Comparison of ENCODE assay signal across 8 cellular contexts in the genomic region with DNA sequence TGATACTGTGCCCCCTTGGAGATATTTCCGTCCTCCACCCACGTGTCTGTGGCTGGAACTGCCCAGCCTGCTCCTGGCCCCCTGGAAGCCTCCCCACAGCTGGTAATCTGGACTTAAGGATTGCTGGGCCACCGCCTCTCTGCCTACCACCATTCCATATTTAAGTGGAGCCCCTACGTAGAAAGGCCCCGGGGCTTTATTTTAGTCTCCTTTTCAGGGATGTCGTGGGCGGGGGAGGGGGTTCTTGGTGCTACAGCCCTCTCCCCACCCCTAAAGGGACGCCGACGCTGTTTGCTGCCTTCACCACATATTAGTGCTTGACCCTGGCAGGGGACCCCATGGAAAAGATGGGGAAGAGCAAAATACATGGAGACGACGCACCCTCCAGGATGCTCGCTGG. TPM values are rescaled to one million over a fixed set of nuclear protein-coding genes. Genes with fewer than 3 reads are reported as not detected.
DNase-seq lines count a peak whose midpoint lies in the region; ATAC-seq and TF ChIP-seq lines count a peak whose summit lies in the region.
"Had no signal": no experiment of that assay in that cellular context is flagged by ENCODE, and none has a peak within 500 bp of the region (broad histone marks: within the 10 kb centered on the region; RNA-seq: fewer than 3 reads in every experiment).

No MANE protein-coding gene starts in this region.

- H2BK120ac ChIP-seq in IMR-90 (ENCODE audit: low read depth, low read length), result peak overlapping the region; percentile 81

- H3K9me3 ChIP-seq in IMR-90 (ENCODE audit: control insufficient read depth, insufficient read depth, low read length) (no peaks in the 10 kb centered on the region), liver (ENCODE audit: control insufficient read depth in 4 of 4, low read length in 3 of 4) (no peaks in the 10 kb centered on the region)

- no peaks in the 10 kb centered on the region for H3K27me3 ChIP-seq in IMR-90 (ENCODE audit: control insufficient read depth, insufficient read depth, low read length)
- no peaks in the 10 kb centered on the region for H3K27me3 ChIP-seq in liver (ENCODE audit: control insufficient read depth in 4 of 4, insufficient read depth in 4 of 4, low read length in 3 of 4)

- peak overlapping the region; percentile 93 for H2BK5ac ChIP-seq in IMR-90 (ENCODE audit: low read depth, low read length, poor library complexity, severe bottlenecking)

- H3K79me1 ChIP-seq in IMR-90 (ENCODE audit: low read depth in 1 of 2, low read length in 2 of 2), result peaks cover 19 to 66% of the 10 kb centered on the region in 2 experiments

- DNase-seq in IMR-90, result no peak
- peak; percentile 48 for DNase-seq in astrocyte of the hippocampus (ENCODE audit: low read depth, low spot score)
- no peak for DNase-seq in substantia nigra (lab: John Stamatoyannopoulos, UW)
- DNase-seq in RKO (ENCODE audit: low spot score), result no peak
- no peak for DNase-seq in GM10266 (ENCODE audit: extremely low spot score)
- DNase-seq: NCI-H1092 had no signal

- peak overlapping the region; percentile 88 for H2AFZ ChIP-seq in IMR-90 (replicated peaks; ENCODE audit: low read length, poor library complexity)

- peak overlapping the region; percentile 96 for H4K91ac ChIP-seq in IMR-90 (ENCODE audit: insufficient read depth, low read depth, low read length)

- TF ChIP-seq CTCF in IMR-90 (conservative IDR thresholded peaks at IDR 0.05; ENCODE audit: low read depth, low read length), result no peak
- no peak for TF ChIP-seq CTCF in liver (IDR thresholded peaks at IDR 0.05; ENCODE audit: low read depth, low read length, missing input control)
- TF ChIP-seq CTCF in GM10266 (IDR thresholded peaks at IDR 0.05; ENCODE audit: control insufficient read depth, insufficient read depth, low read depth, missing control alignments), result no peak

- peak overlapping the region; percentile 92 for H3K14ac ChIP-seq in IMR-90 (replicated peaks; ENCODE audit: low read depth, low read length)

- peak overlapping the region; percentile 97 for H2AK9ac ChIP-seq in IMR-90 (replicated peaks; ENCODE audit: low read depth, low read length, poor library complexity)

- 0 out of 2 replicates have a peak, but pooled peaks cover 4% of the 10 kb centered on the region for H3K9me1 ChIP-seq in IMR-90 (ENCODE audit: insufficient read depth, low read length)

- ATAC-seq in IMR-90 (ENCODE audit: low read depth) (no peak), GM21381 (IDR thresholded peaks at IDR 0.05; ENCODE audit: unreplicated experiment) (no peak)

- TF ChIP-seq RAD21 in IMR-90 (IDR thresholded peaks at IDR 0.05; ENCODE audit: low read length) (no peak), liver (IDR thresholded peaks at IDR 0.05) (no peak)

- H2BK15ac ChIP-seq in IMR-90 (ENCODE audit: low read depth, low read length), result peak overlapping the region; percentile 64; the same call in 1 of the 3 replicates

- CTCF ChIA-PET in IMR-90 (lab: Yijun Ruan, JAX), result interaction anchor here (0.7 to 2.2 kb wide), 2 partner anchors 17 to 29 kb away, joined by 3 to 16 read pairs; a partner anchor contains a TSS

- in situ Hi-C loops in IMR-90 (cut with MboI; ENCODE audit: low sequenced_read_pairs), result no loop called here

- peak overlapping the region; percentile 71 for H3K18ac ChIP-seq in IMR-90 (ENCODE audit: low read depth, low read length)

- peak overlapping the region; percentile 56 for H4K5ac ChIP-seq in IMR-90 (ENCODE audit: low read depth, low read length)

- H2AK5ac ChIP-seq in IMR-90 (ENCODE audit: low read depth, low read length), result peak overlapping the region; percentile 93

- peak overlapping the region; percentile 57 for H3K23ac ChIP-seq in IMR-90 (ENCODE audit: low read depth, low read length)

- no TSS peak for BruUV-seq in IMR-90 (replicated peaks; lab: Mats Ljungman, UMichigan)

- peak overlapping the region; percentile 72 for H3K9ac ChIP-seq in IMR-90 (ENCODE audit: low read depth, low read length)
- H3K9ac ChIP-seq in liver (ENCODE audit: low read depth in 1 of 2, low read length in 2 of 2), result peak overlapping the region in 1 of 2 donors; percentile 45

- peak overlapping the region; percentile 97 for H3K27ac ChIP-seq in IMR-90 (ENCODE audit: insufficient read depth, low read length)
- H3K27ac ChIP-seq in liver (ENCODE audit: low read depth in 1 of 2, low read length in 2 of 2), result peak overlapping the region; percentile 65 to 89
- H3K27ac ChIP-seq in substantia nigra (ENCODE audit: low read depth, low read length, poor library complexity, severe bottlenecking), result peak overlapping the region; percentile 77

- POLR2A ChIA-PET in IMR-90 (lab: Charles Lee; ENCODE audit: unreplicated experiment), result interaction anchor here (1.5 kb wide), 1 partner anchor 30 kb away, joined by 8 read pairs; no protein-coding TSS in a partner anchor

- H3K4me1 ChIP-seq in IMR-90 (ENCODE audit: control insufficient read depth, insufficient read depth, low read length) (peaks cover 11% of the 10 kb centered on the region), liver (ENCODE audit: control insufficient read depth in 4 of 4, insufficient read depth in 4 of 4, low read length in 3 of 4) (peaks cover 5 to 20% (median 11%) of the 10 kb centered on the region in 4 donors)

- peak overlapping the region; percentile 69 for H3K56ac ChIP-seq in IMR-90 (ENCODE audit: extremely low read depth, insufficient read depth, low read length)

- H4K20me1 ChIP-seq in IMR-90 (ENCODE audit: insufficient read depth, low read length), result peaks cover 16% of the 10 kb centered on the region

- H3K4me3 ChIP-seq in IMR-90 (ENCODE audit: insufficient read depth, low read depth, low read length) (no peak overlapping the region), liver (ENCODE audit: low read depth in 1 of 3, low read length in 3 of 3) (no peak overlapping the region)

- intact Hi-C loops in IMR-90 (cut with micrococcal nuclease), result loop anchor here (1.0 kb wide), 2 partner anchors 23 to 29 kb away; a partner anchor contains a TSS

- peak overlapping the region; percentile 83 to 89 for H4K8ac ChIP-seq in IMR-90 (ENCODE audit: low read depth in 2 of 2, low read length in 2 of 2)

- H3K36me3 ChIP-seq in IMR-90 (ENCODE audit: control insufficient read depth, insufficient read depth, low read length), result peaks cover 49% of the 10 kb centered on the region
- H3K36me3 ChIP-seq in liver (ENCODE audit: control insufficient read depth in 4 of 4, insufficient read depth in 3 of 4, low read depth in 1 of 4, low read length in 3 of 4), result peaks cover 0 to 3% (median 2%) of the 10 kb centered on the region in 4 donors

- no peak for TF ChIP-seq POLR2A in IMR-90 (IDR thresholded peaks at IDR 0.05; ENCODE audit: low read depth, low read length)

- H3K4ac ChIP-seq in IMR-90 (ENCODE audit: low read depth, low read length), result peak overlapping the region; percentile 93

- H3K4me2 ChIP-seq in IMR-90 (ENCODE audit: low read depth, low read length), result peak overlapping the region; percentile 38

- peak overlapping the region; percentile 84 for H2BK20ac ChIP-seq in IMR-90 (ENCODE audit: low read depth, low read length)

- WGBS in IMR-90 (ENCODE audit: extremely low coverage in 2 of 2, insufficient read length in 1 of 2), 2 experiments, result 13% methylated on average over 2 of the region's 13 CpGs; no CpG with 5 or more reads in 1 of the 2 experiments
- WGBS in liver, result 64% methylated on average over 13 of the region's 13 CpGs

- dilution Hi-C loops in IMR-90 (cut with HindIII; ENCODE audit: low sequenced_read_pairs, unreplicated experiment), result no loop called here

TF ChIP-seq in IMR-90, 13 proteins besides CTCF, POLR2A, EP300 and RAD21 (continues in another document):
- TF ChIP-seq NFE2L2 (IDR thresholded peaks at IDR 0.05; ENCODE audit: low read depth, low read length) (no peak), CEBPB (IDR thresholded peaks at IDR 0.05; ENCODE audit: low read depth, low read length) (no peak), RFX5 (IDR thresholded peaks at IDR 0.05; ENCODE audit: low read depth, low read length) (no peak), BHLHE40 (IDR thresholded peaks at IDR 0.05; ENCODE audit: low read depth, low read length) (no peak), FOS (IDR thresholded peaks at IDR 0.05; ENCODE audit: low read depth, low read length) (no peak), MXI1 (IDR thresholded peaks at IDR 0.05; ENCODE audit: borderline replicate concordance, low read depth, low read length) (no peak)

RNA-seq across cellular contexts. Expression of a gene that starts 2.7 kb away (rescaled TPM):
- total RNA-seq in IMR-90 (2012; rRNA removed) (57.2 and 59.5 TPM in 2 replicates), liver (10 to 100 TPM; 38.3 to 38.9 TPM)
- polyA plus RNA-seq in IMR-90 (2012; rRNA removed) (83.2 and 85.9 TPM in 2 replicates), liver (10 to 100 TPM; 25.8 to 85.5 TPM)
- polyA plus RNA-seq in IMR-90 (2012; cell fraction: cytosol; rRNA removed), result 155 and 156 TPM in 2 replicates
- polyA plus RNA-seq in IMR-90 (2012; cell fraction: nucleus; rRNA removed; ENCODE audit: low replicate concordance), result 99.3 and 145 TPM in 2 replicates

RNA-seq across cellular contexts. Expression of a gene that starts 29.4 kb away (rescaled TPM):
- total RNA-seq in IMR-90 (2012; rRNA removed), result 31.9 and 35.3 TPM in 2 replicates
- 152 and 181 TPM in 2 replicates for polyA plus RNA-seq in IMR-90 (2012; rRNA removed)
- polyA plus RNA-seq in IMR-90 (2012; cell fraction: cytosol; rRNA removed), result 132 and 206 TPM in 2 replicates
- polyA plus RNA-seq in IMR-90 (2012; cell fraction: nucleus; rRNA removed; ENCODE audit: low replicate concordance), result 65.9 and 110 TPM in 2 replicates
- 1 to 10 TPM; 3.2 to 6.2 TPM for total RNA-seq in liver
- polyA plus RNA-seq in liver, result 1 to 10 TPM; 5.5 to 7.9 TPM

RNA-seq across cellular contexts. Expression of a gene that starts 35.9 kb away (rescaled TPM):
- total RNA-seq in IMR-90 (2012; rRNA removed) (51.7 and 61.3 TPM in 2 replicates), liver (10 to 100 TPM; 28.2 to 50.0 TPM)
- polyA plus RNA-seq in IMR-90 (2012; rRNA removed) (217 and 232 TPM in 2 replicates), liver (100 to 1,000 TPM in 1 of 2 donors, 10 to 100 TPM in 1; 84.8 to 102 TPM)
- 280 and 360 TPM in 2 replicates for polyA plus RNA-seq in IMR-90 (2012; cell fraction: cytosol; rRNA removed)
- polyA plus RNA-seq in IMR-90 (2012; cell fraction: nucleus; rRNA removed; ENCODE audit: low replicate concordance), result 108 and 140 TPM in 2 replicates
